Comparison of ENCODE assay signal across 3 cellular contexts in the genomic region with DNA sequence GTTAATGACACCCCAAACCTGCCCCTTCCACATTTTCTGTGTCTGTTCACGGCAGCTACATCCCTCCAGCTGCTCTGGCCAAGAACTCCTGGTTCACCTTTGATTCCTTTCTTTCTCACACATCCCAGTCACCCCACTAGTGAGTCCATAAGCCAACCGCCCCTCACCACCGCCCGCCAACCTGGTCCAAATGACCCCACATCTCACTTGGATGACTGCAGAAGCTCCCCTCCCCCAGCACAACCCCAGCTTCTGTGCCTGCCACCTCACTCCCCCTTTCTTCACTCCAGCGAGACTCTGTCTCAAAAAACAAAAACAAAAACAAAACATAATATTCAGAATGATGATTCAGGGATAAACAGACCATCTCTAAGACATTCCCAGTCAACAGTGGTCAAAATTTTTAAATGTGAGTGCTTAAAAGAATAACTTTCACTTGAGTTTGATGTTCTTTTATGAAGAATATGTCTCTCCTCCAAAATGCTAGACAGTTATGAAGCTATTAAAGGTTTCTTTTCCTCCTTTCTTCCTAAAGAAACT.
TF ChIP-seq lines count a peak whose summit lies in the region.

No MANE protein-coding gene starts in this region.

TF ChIP-seq in A549, 52 proteins besides CTCF, POLR2A, EP300 and RAD21:
- TF ChIP-seq TFCP2L1 (CRISPR knock-in tag; IDR thresholded peaks at IDR 0.05) (no peak), MAFK (IDR thresholded peaks at IDR 0.05; ENCODE audit: partially characterized antibody) (peak; percentile 22)

TF ChIP-seq in endothelial cell of umbilical vein, 7 proteins besides CTCF, POLR2A, EP300 and RAD21:
- TF ChIP-seq, protein P1, sequence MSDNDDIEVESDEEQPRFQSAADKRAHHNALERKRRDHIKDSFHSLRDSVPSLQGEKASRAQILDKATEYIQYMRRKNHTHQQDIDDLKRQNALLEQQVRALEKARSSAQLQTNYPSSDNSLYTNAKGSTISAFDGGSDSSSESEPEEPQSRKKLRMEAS (IDR thresholded peaks at IDR 0.05; ENCODE audit: insufficient read depth, insufficient read length) = no peak
- TF ChIP-seq EZH2 (IDR thresholded peaks at IDR 0.05; ENCODE audit: borderline replicate concordance, low read depth, low read length, severe bottlenecking) = peak; percentile 34

TF ChIP-seq in HepG2, 621 proteins besides CTCF, POLR2A, EP300 and RAD21:
- TF ChIP-seq TBX3 (IDR thresholded peaks at IDR 0.05; ENCODE audit: borderline replicate concordance) (no peak), MAFK (conservative IDR thresholded peaks at IDR 0.05 in 1 of 2, IDR thresholded peaks at IDR 0.05 in 1 of 2; ENCODE audit: low read length in 2 of 2) (peak; percentile 2 to 10; a peak in 1 of 4 replicates)
